Comparison of ENCODE assay signal across 8 cellular contexts in genomic region chr13:43307921-43308433, GRCh38.
DNase-seq lines count a peak whose midpoint lies in the region; ATAC-seq, FAIRE-seq and TF ChIP-seq lines count a peak whose summit lies in the region.

No MANE protein-coding gene starts in this region.

- peak; percentile 85 for DNase-seq in COR-L47 (lab: John Stamatoyannopoulos, UW)
- DNase-seq in HT1080 (ENCODE audit: low read depth), result peak; percentile 39
- peak; percentile 78 for DNase-seq in RCC 7860 (ENCODE audit: low spot score)
- peak; percentile 92 for DNase-seq in fibroblast of mammary gland (ENCODE audit: low read depth)
- DNase-seq in omental fat pad (ENCODE audit: low spot score), result peak; percentile 71
- DNase-seq in activated CD8-positive, alpha-beta T cell treated with anti-CD3 and anti-CD28 coated beads for 36 hours, result no peak
- DNase-seq in activated effector memory CD4-positive, alpha-beta T cell treated with Interleukin-2 at 50 U/mL for 16 hours, result no peak

- intact Hi-C loops in activated CD8-positive, alpha-beta T cell treated with anti-CD3 and anti-CD28 coated beads for 36 hours (cut with micrococcal nuclease), result no loop called here

- H3K4me3 ChIP-seq in fibroblast of mammary gland (ENCODE audit: control insufficient read depth, low read depth, low read length), result no peak overlapping the region

- no peak overlapping the region for H3K27ac Mint-ChIP-seq in activated CD8-positive, alpha-beta T cell treated with anti-CD3 and anti-CD28 coated beads for 36 hours

- TF ChIP-seq CTCF in fibroblast of mammary gland (conservative IDR thresholded peaks at IDR 0.05; ENCODE audit: control insufficient read depth, insufficient read depth, low read depth, low read length) (peak; percentile 4), omental fat pad (IDR thresholded peaks at IDR 0.05) (no peak)
- no peak for TF ChIP-seq CTCF in activated CD8-positive, alpha-beta T cell treated with anti-CD3 and anti-CD28 coated beads for 36 hours (IDR thresholded peaks at IDR 0.05)

- H3K4me1 Mint-ChIP-seq in activated CD8-positive, alpha-beta T cell treated with anti-CD3 and anti-CD28 coated beads for 36 hours (ENCODE audit: low read depth), result no peaks in the 10 kb centered on the region

- H3K9me3 Mint-ChIP-seq in activated CD8-positive, alpha-beta T cell treated with anti-CD3 and anti-CD28 coated beads for 36 hours, result no peaks in the 10 kb centered on the region

- H3K36me3 Mint-ChIP-seq in activated CD8-positive, alpha-beta T cell treated with anti-CD3 and anti-CD28 coated beads for 36 hours (ENCODE audit: low read depth), result no peaks in the 10 kb centered on the region

- H3K27me3 Mint-ChIP-seq in activated CD8-positive, alpha-beta T cell treated with anti-CD3 and anti-CD28 coated beads for 36 hours, result peaks cover 7% of the 10 kb centered on the region

- peak; percentile 71 for FAIRE-seq in RCC 7860 (lab: Jason Lieb, UNC)

- POLR2A ChIA-PET in activated CD8-positive, alpha-beta T cell treated with anti-CD3 and anti-CD28 coated beads for 36 hours (lab: Charles Lee), result no interaction called here

- ATAC-seq in GM21367 (IDR thresholded peaks at IDR 0.05; ENCODE audit: unreplicated experiment) (peak; percentile 69), omental fat pad (ENCODE audit: low FRiP score) (peak; percentile 89)
- no peak for ATAC-seq in activated CD8-positive, alpha-beta T cell treated with anti-CD3 and anti-CD28 coated beads for 36 hours

- CTCF ChIA-PET in activated CD8-positive, alpha-beta T cell treated with anti-CD3 and anti-CD28 coated beads for 36 hours (lab: Charles Lee), result no interaction called here

- no peak overlapping the region for H3K4me3 Mint-ChIP-seq in activated CD8-positive, alpha-beta T cell treated with anti-CD3 and anti-CD28 coated beads for 36 hours

Comparison
In these comparisons a context has a peak if more than half of its experiments do, and no peak if none do; other contexts are left out.
1. DNase-seq: peak in COR-L47 (single experiment), HT1080 (single experiment), RCC 7860 (single experiment), fibroblast of mammary gland (single experiment) and omental fat pad (single experiment); none in activated CD8-positive, alpha-beta T cell treated with anti-CD3 and anti-CD28 coated beads for 36 hours (single experiment) and activated effector memory CD4-positive, alpha-beta T cell treated with Interleukin-2 at 50 U/mL for 16 hours (single experiment).